1 cellular context compared by ENCODE assay signal in the genomic region with DNA sequence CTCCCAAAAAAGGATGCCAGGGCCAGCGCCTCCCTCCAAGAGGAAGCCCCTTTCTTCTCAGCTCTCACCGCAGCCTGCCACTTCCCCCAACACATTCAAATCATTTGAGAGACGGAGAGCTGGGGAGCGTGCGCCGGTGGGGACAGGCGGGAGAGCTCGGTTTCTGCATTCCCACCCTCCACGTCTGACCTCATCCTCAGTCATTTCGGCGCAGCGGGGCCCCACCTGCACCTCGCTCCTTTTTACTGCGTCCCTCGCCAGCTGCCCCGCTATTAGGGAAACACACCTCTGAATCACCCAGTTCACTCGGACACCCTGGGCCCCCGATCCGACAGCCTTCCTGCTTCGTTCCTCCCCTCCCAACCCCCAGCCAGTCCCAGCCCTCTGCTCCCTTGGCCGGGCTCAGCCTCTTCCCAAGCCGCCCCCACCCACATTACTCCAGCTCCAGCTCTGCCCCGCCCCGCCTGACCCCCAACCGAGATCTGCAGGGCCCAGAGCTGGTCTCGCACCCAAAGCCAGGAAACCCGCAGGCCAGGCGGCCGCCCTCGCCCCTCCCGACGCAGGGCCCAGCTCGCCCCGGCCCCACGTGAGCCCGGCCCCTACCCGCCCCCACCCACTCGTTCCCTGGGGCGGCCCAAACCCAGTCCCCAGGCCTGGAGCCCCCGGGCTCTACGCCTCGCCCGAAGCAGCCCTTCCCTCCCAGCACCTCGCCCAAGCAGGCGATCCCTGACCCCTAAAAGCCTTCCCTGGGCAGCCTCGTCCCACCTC.
A peak's percentile ranks its signal among the peaks of the same experiment; 100 is the strongest.
TF ChIP-seq lines count a peak whose summit lies in the region.

No MANE protein-coding gene starts in this region.

TF ChIP-seq in HEK293, 187 proteins besides CTCF, POLR2A, EP300 and RAD21 (continued from another document and continues in another):
- TF ChIP-seq, protein P1, sequence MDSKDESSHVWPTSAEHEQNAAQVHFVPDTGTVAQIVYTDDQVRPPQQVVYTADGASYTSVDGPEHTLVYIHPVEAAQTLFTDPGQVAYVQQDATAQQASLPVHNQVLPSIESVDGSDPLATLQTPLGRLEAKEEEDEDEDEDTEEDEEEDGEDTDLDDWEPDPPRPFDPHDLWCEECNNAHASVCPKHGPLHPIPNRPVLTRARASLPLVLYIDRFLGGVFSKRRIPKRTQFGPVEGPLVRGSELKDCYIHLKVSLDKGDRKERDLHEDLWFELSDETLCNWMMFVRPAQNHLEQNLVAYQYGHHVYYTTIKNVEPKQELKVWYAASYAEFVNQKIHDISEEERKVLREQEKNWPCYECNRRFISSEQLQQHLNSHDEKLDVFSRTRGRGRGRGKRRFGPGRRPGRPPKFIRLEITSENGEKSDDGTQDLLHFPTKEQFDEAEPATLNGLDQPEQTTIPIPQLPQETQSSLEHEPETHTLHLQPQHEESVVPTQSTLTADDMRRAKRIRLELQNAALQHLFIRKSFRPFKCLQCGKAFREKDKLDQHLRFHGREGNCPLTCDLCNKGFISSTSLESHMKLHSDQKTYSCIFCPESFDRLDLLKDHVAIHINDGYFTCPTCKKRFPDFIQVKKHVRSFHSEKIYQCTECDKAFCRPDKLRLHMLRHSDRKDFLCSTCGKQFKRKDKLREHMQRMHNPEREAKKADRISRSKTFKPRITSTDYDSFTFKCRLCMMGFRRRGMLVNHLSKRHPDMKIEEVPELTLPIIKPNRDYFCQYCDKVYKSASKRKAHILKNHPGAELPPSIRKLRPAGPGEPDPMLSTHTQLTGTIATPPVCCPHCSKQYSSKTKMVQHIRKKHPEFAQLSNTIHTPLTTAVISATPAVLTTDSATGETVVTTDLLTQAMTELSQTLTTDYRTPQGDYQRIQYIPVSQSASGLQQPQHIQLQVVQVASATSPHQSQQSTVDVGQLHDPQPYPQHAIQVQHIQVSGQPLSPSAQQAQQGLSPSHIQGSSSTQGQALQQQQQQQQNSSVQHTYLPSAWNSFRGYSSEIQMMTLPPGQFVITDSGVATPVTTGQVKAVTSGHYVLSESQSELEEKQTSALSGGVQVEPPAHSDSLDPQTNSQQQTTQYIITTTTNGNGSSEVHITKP (tag by site-specific recombination; IDR thresholded peaks at IDR 0.05) = peak; percentile 82; the same call in 1 of the 2 replicates
- TF ChIP-seq ZNF239 (tag by site-specific recombination; IDR thresholded peaks at IDR 0.05) = no peak
- TF ChIP-seq ZNF704 (tag by site-specific recombination; IDR thresholded peaks at IDR 0.05) = no peak
- TF ChIP-seq ZNF398 (tag by site-specific recombination; IDR thresholded peaks at IDR 0.05) = peak; percentile 97
- no peak for TF ChIP-seq ZNF266 (tag by site-specific recombination; IDR thresholded peaks at IDR 0.05; ENCODE audit: low read depth)
- TF ChIP-seq ZNF19 (tag by site-specific recombination; IDR thresholded peaks at IDR 0.05; ENCODE audit: low read depth) = no peak
- TF ChIP-seq ZNF561 (tag by site-specific recombination; IDR thresholded peaks at IDR 0.05; ENCODE audit: borderline replicate concordance) = peak; percentile 77; the same call in 1 of the 2 replicates
- TF ChIP-seq, protein P2, sequence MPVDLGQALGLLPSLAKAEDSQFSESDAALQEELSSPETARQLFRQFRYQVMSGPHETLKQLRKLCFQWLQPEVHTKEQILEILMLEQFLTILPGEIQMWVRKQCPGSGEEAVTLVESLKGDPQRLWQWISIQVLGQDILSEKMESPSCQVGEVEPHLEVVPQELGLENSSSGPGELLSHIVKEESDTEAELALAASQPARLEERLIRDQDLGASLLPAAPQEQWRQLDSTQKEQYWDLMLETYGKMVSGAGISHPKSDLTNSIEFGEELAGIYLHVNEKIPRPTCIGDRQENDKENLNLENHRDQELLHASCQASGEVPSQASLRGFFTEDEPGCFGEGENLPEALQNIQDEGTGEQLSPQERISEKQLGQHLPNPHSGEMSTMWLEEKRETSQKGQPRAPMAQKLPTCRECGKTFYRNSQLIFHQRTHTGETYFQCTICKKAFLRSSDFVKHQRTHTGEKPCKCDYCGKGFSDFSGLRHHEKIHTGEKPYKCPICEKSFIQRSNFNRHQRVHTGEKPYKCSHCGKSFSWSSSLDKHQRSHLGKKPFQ (tag by site-specific recombination; IDR thresholded peaks at IDR 0.05) = peak; percentile 94
- no peak for TF ChIP-seq ZFP3 (tag by site-specific recombination; IDR thresholded peaks at IDR 0.05; ENCODE audit: low read depth)
- TF ChIP-seq ZNF148 (tag by site-specific recombination; IDR thresholded peaks at IDR 0.05; ENCODE audit: borderline replicate concordance) = no peak
- peak; percentile 33; the same call in 1 of the 2 replicates for TF ChIP-seq SCRT2 (tag by site-specific recombination; IDR thresholded peaks at IDR 0.05)
- peak; percentile 92 for TF ChIP-seq ZNF341 (tag by site-specific recombination; IDR thresholded peaks at IDR 0.05; ENCODE audit: low read depth)
- TF ChIP-seq ZNF626 (tag by site-specific recombination; IDR thresholded peaks at IDR 0.05) = no peak
- peak; percentile 85 for TF ChIP-seq ZIC2 (tag by site-specific recombination; IDR thresholded peaks at IDR 0.05)
- TF ChIP-seq, protein P3, sequence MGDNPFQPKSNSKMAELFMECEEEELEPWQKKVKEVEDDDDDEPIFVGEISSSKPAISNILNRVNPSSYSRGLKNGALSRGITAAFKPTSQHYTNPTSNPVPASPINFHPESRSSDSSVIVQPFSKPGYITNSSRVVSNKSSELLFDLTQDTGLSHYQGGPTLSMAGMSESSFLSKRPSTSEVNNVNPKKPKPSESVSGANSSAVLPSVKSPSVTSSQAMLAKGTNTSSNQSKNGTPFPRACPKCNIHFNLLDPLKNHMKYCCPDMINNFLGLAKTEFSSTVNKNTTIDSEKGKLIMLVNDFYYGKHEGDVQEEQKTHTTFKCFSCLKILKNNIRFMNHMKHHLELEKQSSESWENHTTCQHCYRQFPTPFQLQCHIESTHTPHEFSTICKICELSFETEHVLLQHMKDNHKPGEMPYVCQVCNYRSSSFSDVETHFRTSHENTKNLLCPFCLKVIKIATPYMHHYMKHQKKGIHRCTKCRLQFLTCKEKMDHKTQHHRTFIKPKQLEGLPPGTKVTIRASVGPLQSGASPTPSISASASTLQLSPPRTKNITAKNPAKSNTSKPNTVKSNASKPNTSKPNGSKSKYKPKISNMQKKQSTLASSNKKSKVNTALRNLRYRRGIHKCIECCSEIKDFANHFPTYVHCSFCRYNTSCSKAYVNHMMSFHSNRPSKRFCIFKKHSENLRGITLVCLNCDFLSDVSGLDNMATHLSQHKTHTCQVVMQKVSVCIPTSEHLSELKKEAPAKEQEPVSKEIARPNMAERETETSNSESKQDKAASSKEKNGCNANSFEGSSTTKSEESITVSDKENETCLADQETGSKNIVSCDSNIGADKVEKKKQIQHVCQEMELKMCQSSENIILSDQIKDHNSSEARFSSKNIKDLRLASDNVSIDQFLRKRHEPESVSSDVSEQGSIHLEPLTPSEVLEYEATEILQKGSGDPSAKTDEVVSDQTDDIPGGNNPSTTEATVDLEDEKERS (tag by site-specific recombination; IDR thresholded peaks at IDR 0.05) = no peak
- TF ChIP-seq GLI2 (tag by site-specific recombination; IDR thresholded peaks at IDR 0.05; ENCODE audit: borderline replicate concordance, low read depth) = no peak
- peak; percentile 50 for TF ChIP-seq WT1 (tag by site-specific recombination; IDR thresholded peaks at IDR 0.05)
- TF ChIP-seq EGR2 (tag by site-specific recombination; IDR thresholded peaks at IDR 0.05; ENCODE audit: low read depth) = peak; percentile 66
- TF ChIP-seq, protein P4, sequence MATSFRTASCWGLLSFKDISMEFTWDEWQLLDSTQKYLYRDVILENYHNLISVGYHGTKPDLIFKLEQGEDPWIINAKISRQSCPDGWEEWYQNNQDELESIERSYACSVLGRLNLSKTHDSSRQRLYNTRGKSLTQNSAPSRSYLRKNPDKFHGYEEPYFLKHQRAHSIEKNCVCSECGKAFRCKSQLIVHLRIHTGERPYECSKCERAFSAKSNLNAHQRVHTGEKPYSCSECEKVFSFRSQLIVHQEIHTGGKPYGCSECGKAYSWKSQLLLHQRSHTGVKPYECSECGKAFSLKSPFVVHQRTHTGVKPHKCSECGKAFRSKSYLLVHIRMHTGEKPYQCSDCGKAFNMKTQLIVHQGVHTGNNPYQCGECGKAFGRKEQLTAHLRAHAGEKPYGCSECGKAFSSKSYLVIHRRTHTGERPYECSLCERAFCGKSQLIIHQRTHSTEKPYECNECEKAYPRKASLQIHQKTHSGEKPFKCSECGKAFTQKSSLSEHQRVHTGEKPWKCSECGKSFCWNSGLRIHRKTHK (tag by site-specific recombination; IDR thresholded peaks at IDR 0.05) = no peak
- TF ChIP-seq, protein P5, sequence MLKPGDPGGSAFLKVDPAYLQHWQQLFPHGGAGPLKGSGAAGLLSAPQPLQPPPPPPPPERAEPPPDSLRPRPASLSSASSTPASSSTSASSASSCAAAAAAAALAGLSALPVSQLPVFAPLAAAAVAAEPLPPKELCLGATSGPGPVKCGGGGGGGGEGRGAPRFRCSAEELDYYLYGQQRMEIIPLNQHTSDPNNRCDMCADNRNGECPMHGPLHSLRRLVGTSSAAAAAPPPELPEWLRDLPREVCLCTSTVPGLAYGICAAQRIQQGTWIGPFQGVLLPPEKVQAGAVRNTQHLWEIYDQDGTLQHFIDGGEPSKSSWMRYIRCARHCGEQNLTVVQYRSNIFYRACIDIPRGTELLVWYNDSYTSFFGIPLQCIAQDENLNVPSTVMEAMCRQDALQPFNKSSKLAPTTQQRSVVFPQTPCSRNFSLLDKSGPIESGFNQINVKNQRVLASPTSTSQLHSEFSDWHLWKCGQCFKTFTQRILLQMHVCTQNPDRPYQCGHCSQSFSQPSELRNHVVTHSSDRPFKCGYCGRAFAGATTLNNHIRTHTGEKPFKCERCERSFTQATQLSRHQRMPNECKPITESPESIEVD (tag by site-specific recombination; IDR thresholded peaks at IDR 0.05) = no peak
- TF ChIP-seq ZNF16 (tag by site-specific recombination; IDR thresholded peaks at IDR 0.05; ENCODE audit: low read depth) = no peak
- TF ChIP-seq ZNF658 (tag by site-specific recombination; IDR thresholded peaks at IDR 0.05) = no peak
- TF ChIP-seq ZNF473 (tag by site-specific recombination; IDR thresholded peaks at IDR 0.05) = no peak; the same call in 1 of the 2 replicates
- TF ChIP-seq ZNF624 (tag by site-specific recombination; IDR thresholded peaks at IDR 0.05) = no peak
- TF ChIP-seq ZNF544 (tag by site-specific recombination; IDR thresholded peaks at IDR 0.05) = no peak
- no peak for TF ChIP-seq ZNF433 (tag by site-specific recombination; IDR thresholded peaks at IDR 0.05; ENCODE audit: low read depth)
- no peak for TF ChIP-seq RBAK (tag by site-specific recombination; IDR thresholded peaks at IDR 0.05)
- peak; percentile 90 for TF ChIP-seq IKZF3 (tag by site-specific recombination; IDR thresholded peaks at IDR 0.05)
- TF ChIP-seq ZSCAN16 (tag by site-specific recombination; IDR thresholded peaks at IDR 0.05) = no peak
- TF ChIP-seq ZNF223 (tag by site-specific recombination; IDR thresholded peaks at IDR 0.05) = no peak
- no peak for TF ChIP-seq ZNF114 (tag by site-specific recombination; IDR thresholded peaks at IDR 0.05)
- TF ChIP-seq SCRT1 (tag by site-specific recombination; IDR thresholded peaks at IDR 0.05; ENCODE audit: borderline replicate concordance) = peak; percentile 13; the same call in 1 of the 2 replicates
- no peak for TF ChIP-seq REPIN1 (tag by site-specific recombination; IDR thresholded peaks at IDR 0.05; ENCODE audit: low read depth)
- peak; percentile 55; the same call in 1 of the 2 replicates for TF ChIP-seq ZNF76 (tag by site-specific recombination; IDR thresholded peaks at IDR 0.05; ENCODE audit: borderline replicate concordance, low read depth)
